20 cellular contexts compared by ENCODE assay signal in the genomic region with DNA sequence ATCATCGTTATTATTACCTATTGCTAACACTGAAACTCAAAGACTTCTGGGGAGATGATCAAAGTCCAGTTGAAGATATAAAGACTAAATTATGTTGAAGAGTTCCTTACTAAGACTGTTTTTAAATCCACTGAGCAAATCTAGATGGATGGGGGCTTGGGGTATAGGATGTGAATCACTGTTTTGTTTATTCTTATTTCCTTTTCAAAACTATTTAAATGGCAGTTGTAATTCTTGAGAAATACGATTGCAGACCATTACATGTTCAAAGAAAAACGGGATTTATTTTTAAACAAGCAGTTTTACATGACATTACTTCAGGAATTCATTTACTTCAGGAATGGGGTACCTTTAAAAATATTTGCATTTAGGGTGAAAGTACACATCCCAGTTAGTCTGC. TPM values are rescaled to one million over a fixed set of nuclear protein-coding genes. Genes with fewer than 3 reads are reported as not detected.
DNase-seq lines count a peak whose midpoint lies in the region; ATAC-seq, FAIRE-seq and TF ChIP-seq lines count a peak whose summit lies in the region.
"Had no signal": no experiment of that assay in that cellular context is flagged by ENCODE, and none has a peak within 500 bp of the region (broad histone marks: within the 10 kb centered on the region; RNA-seq: fewer than 3 reads in every experiment).

No MANE protein-coding gene starts in this region.

- H3K36me3 Mint-ChIP-seq in activated CD8-positive, alpha-beta memory T cell treated with anti-CD3 and anti-CD28 coated beads, Interleukin-2, amount 10 ng/mL, durations not matched to agents 7 days and 5 days, result peaks cover 7% of the 10 kb centered on the region
- H3K36me3 Mint-ChIP-seq in astrocyte (ENCODE audit: low read depth, unreplicated experiment) (no peaks in the 10 kb centered on the region), progenitor cell of endocrine pancreas (ENCODE audit: insufficient read depth) (no peaks in the 10 kb centered on the region)

- H3K27ac Mint-ChIP-seq in activated CD8-positive, alpha-beta memory T cell treated with anti-CD3 and anti-CD28 coated beads, Interleukin-2, amount 10 ng/mL, durations not matched to agents 7 days and 5 days, result peak overlapping the region; percentile 48
- no peak overlapping the region for H3K27ac Mint-ChIP-seq in astrocyte (ENCODE audit: unreplicated experiment)
- H3K27ac Mint-ChIP-seq in progenitor cell of endocrine pancreas, result no peak overlapping the region
- H3K27ac Mint-ChIP-seq: activated naive CD4-positive, alpha-beta T cell treated with anti-CD3 and anti-CD28 coated beads, Interleukin-2, amount 10 ng/mL, durations not matched to agents 7 days and 5 days; IgD-negative memory B cell; naive B cell had no signal

- H3K27me3 ChIP-seq in HUES48 (ENCODE audit: control insufficient read depth, insufficient read depth, low read length), result peaks cover 25% of the 10 kb centered on the region
- peaks cover 4% of the 10 kb centered on the region for H3K27me3 ChIP-seq in astrocyte (ENCODE audit: insufficient read depth, low read length)
- peaks cover 0 to 40% (median 10%) of the 10 kb centered on the region in 3 donors for H3K27me3 ChIP-seq in psoas muscle (ENCODE audit: insufficient read depth in 3 of 3, low read length in 2 of 3)
- H3K27me3 ChIP-seq in GM23248 (replicated peaks; ENCODE audit: insufficient read depth), result peaks cover 43% of the 10 kb centered on the region

- intact Hi-C loops in psoas muscle (cut with DNase I), result no loop called here

- peaks cover 51% of the 10 kb centered on the region for H3K4me1 Mint-ChIP-seq in activated CD8-positive, alpha-beta memory T cell treated with anti-CD3 and anti-CD28 coated beads, Interleukin-2, amount 10 ng/mL, durations not matched to agents 7 days and 5 days
- H3K4me1 Mint-ChIP-seq in astrocyte (ENCODE audit: low read depth, unreplicated experiment), result peaks cover 15% of the 10 kb centered on the region
- H3K4me1 Mint-ChIP-seq in progenitor cell of endocrine pancreas (ENCODE audit: low read depth), result peaks cover 13% of the 10 kb centered on the region

- no peak for DNase-seq in activated CD8-positive, alpha-beta memory T cell treated with anti-CD3 and anti-CD28 coated beads, Interleukin-2, amount 10 ng/mL, durations not matched to agents 7 days and 5 days
- no peak for DNase-seq in activated CD8-positive, alpha-beta memory T cell treated with anti-CD3 and anti-CD28 coated beads, Interleukin-2, amount 50 U/mL, for 4 hours
- DNase-seq in astrocyte (ENCODE audit: low read depth), result no peak
- no peak for DNase-seq in psoas muscle
- DNase-seq in progenitor cell of endocrine pancreas (ENCODE audit: low spot score, unreplicated experiment), result no peak
- no peak for DNase-seq in GM23248
- DNase-seq: activated naive CD4-positive, alpha-beta T cell treated with anti-CD3 and anti-CD28 coated beads, Interleukin-2, amount 10 ng/mL, durations not matched to agents 7 days and 5 days; DMS153; naive B cell; NCI-H1694; NCI-H774; SHP77 treated with DMSO at 0.1 percent for 48 hours; small intestine; upper lobe of right lung had no signal

- H3K36me3 ChIP-seq in HUES48 (ENCODE audit: control insufficient read depth, insufficient read depth, low read length) (no peaks in the 10 kb centered on the region), astrocyte (ENCODE audit: insufficient read depth, low read length) (no peaks in the 10 kb centered on the region), psoas muscle (ENCODE audit: insufficient read depth in 1 of 2, low read depth in 1 of 2) (no peaks in the 10 kb centered on the region), GM23248 (ENCODE audit: low read depth) (no peaks in the 10 kb centered on the region)
- H3K36me3 ChIP-seq: gastroesophageal sphincter, upper lobe of right lung had no signal

- H3K4me3 ChIP-seq in HUES48 (ENCODE audit: low read depth, low read length) (peak overlapping the region; percentile 79), astrocyte (ENCODE audit: insufficient read depth, low read depth, low read length) (peak overlapping the region; percentile 32), psoas muscle (peak overlapping the region; percentile 66), GM23248 (no peak overlapping the region)
- H3K4me3 ChIP-seq: coronary artery, gastroesophageal sphincter, upper lobe of right lung had no signal

- peak overlapping the region; percentile 31 for H3K4me3 Mint-ChIP-seq in activated CD8-positive, alpha-beta memory T cell treated with anti-CD3 and anti-CD28 coated beads, Interleukin-2, amount 10 ng/mL, durations not matched to agents 7 days and 5 days
- H3K4me3 Mint-ChIP-seq in astrocyte (ENCODE audit: unreplicated experiment) (no peak overlapping the region), progenitor cell of endocrine pancreas (ENCODE audit: low read depth) (no peak overlapping the region)
- H3K4me3 Mint-ChIP-seq: activated naive CD4-positive, alpha-beta T cell treated with anti-CD3 and anti-CD28 coated beads, Interleukin-2, amount 10 ng/mL, durations not matched to agents 7 days and 5 days; IgD-negative memory B cell; naive B cell had no signal

- H3F3A ChIP-seq in GM23248 (ENCODE audit: insufficient read depth), result peaks cover 12% of the 10 kb centered on the region; the same call in 1 of the 2 replicates

- H2AFZ ChIP-seq in astrocyte (ENCODE audit: low read depth, low read length) (no peak overlapping the region), GM23248 (no peak overlapping the region)

- peaks cover 15% of the 10 kb centered on the region for H3K27me3 Mint-ChIP-seq in activated CD8-positive, alpha-beta memory T cell treated with anti-CD3 and anti-CD28 coated beads, Interleukin-2, amount 10 ng/mL, durations not matched to agents 7 days and 5 days
- peaks cover 15% of the 10 kb centered on the region for H3K27me3 Mint-ChIP-seq in astrocyte (ENCODE audit: low read depth, unreplicated experiment)
- H3K27me3 Mint-ChIP-seq in progenitor cell of endocrine pancreas, result peaks cover 44% of the 10 kb centered on the region

- TF ChIP-seq CTCF in astrocyte (IDR thresholded peaks at IDR 0.05; ENCODE audit: insufficient read depth, low read depth, low read length), result no peak
- TF ChIP-seq CTCF in psoas muscle (IDR thresholded peaks at IDR 0.05), result no peak
- no peak for TF ChIP-seq CTCF in progenitor cell of endocrine pancreas (IDR thresholded peaks at IDR 0.05; ENCODE audit: unreplicated experiment)

- H3K4me1 ChIP-seq in HUES48 (ENCODE audit: control insufficient read depth, insufficient read depth, low read length), result peaks cover 46% of the 10 kb centered on the region
- peaks cover 30% of the 10 kb centered on the region for H3K4me1 ChIP-seq in astrocyte (ENCODE audit: insufficient read depth, low read length)
- H3K4me1 ChIP-seq in psoas muscle, result no peaks in the 10 kb centered on the region
- peaks cover 10% of the 10 kb centered on the region for H3K4me1 ChIP-seq in GM23248 (ENCODE audit: insufficient read depth)

- CTCF ChIA-PET in activated CD8-positive, alpha-beta memory T cell treated with anti-CD3 and anti-CD28 coated beads, Interleukin-2, amount 10 ng/mL, durations not matched to agents 7 days and 5 days (lab: Charles Lee), result interaction anchor here (0.7 kb wide), 1 partner anchor 214 kb away, joined by 3 read pairs; no protein-coding TSS in a partner anchor

- no peaks in the 10 kb centered on the region for H3K9me2 ChIP-seq in GM23248 (ENCODE audit: insufficient read depth)

- H3K27ac ChIP-seq in HUES48 (ENCODE audit: low read depth, low read length) (peak overlapping the region; percentile 21), astrocyte (ENCODE audit: low read depth, low read length) (peak overlapping the region; percentile 9), psoas muscle (peak overlapping the region; percentile 53), GM23248 (no peak overlapping the region)
- H3K27ac ChIP-seq: coronary artery, upper lobe of right lung had no signal

- H3K4me2 ChIP-seq in astrocyte (ENCODE audit: low read length) (peak overlapping the region; percentile 77), GM23248 (ENCODE audit: unreplicated experiment) (no peak overlapping the region)

- H4K20me1 ChIP-seq in astrocyte (ENCODE audit: insufficient read depth, low read length) (no peaks in the 10 kb centered on the region), GM23248 (ENCODE audit: insufficient read depth) (no peaks in the 10 kb centered on the region)

- no peak for ATAC-seq in activated CD8-positive, alpha-beta memory T cell treated with anti-CD3 and anti-CD28 coated beads, Interleukin-2, amount 10 ng/mL, durations not matched to agents 7 days and 5 days
- ATAC-seq in psoas muscle (no peak), HG03565 (IDR thresholded peaks at IDR 0.05; ENCODE audit: unreplicated experiment) (no peak)
- ATAC-seq: activated CD4-positive, CD25-positive, alpha-beta regulatory T cell treated with anti-CD3 and anti-CD28 coated beads, Interleukin-2, amount 50 U/mL, for 24 hours; gastroesophageal sphincter; upper lobe of right lung had no signal

- H3K9ac ChIP-seq in HUES48 (ENCODE audit: low read depth, low read length), result no peak overlapping the region
- peak overlapping the region; percentile 42 for H3K9ac ChIP-seq in astrocyte (ENCODE audit: low read length)
- no peak overlapping the region for H3K9ac ChIP-seq in GM23248

- no peaks in the 10 kb centered on the region for H3K9me3 ChIP-seq in HUES48 (ENCODE audit: control insufficient read depth, insufficient read depth, low read length)
- no peaks in the 10 kb centered on the region for H3K9me3 ChIP-seq in astrocyte (ENCODE audit: insufficient read depth, low read depth, low read length)
- no peaks in the 10 kb centered on the region for H3K9me3 ChIP-seq in psoas muscle
- no peaks in the 10 kb centered on the region for H3K9me3 ChIP-seq in GM23248 (ENCODE audit: low read depth)
- H3K9me3 ChIP-seq: gastroesophageal sphincter, upper lobe of right lung had no signal

- no peak for FAIRE-seq in astrocyte (lab: Jason Lieb, UNC)

- H3K79me2 ChIP-seq in astrocyte (ENCODE audit: insufficient read depth, low read length) (peaks cover 6% of the 10 kb centered on the region), GM23248 (ENCODE audit: insufficient read depth) (no peaks in the 10 kb centered on the region)

- no peaks in the 10 kb centered on the region for H3K9me3 Mint-ChIP-seq in activated CD8-positive, alpha-beta memory T cell treated with anti-CD3 and anti-CD28 coated beads, Interleukin-2, amount 10 ng/mL, durations not matched to agents 7 days and 5 days (ENCODE audit: low read depth)
- H3K9me3 Mint-ChIP-seq in astrocyte (ENCODE audit: unreplicated experiment) (peaks cover 4% of the 10 kb centered on the region), progenitor cell of endocrine pancreas (ENCODE audit: low read depth) (no peaks in the 10 kb centered on the region)
- H3K9me3 Mint-ChIP-seq: activated naive CD4-positive, alpha-beta T cell treated with anti-CD3 and anti-CD28 coated beads, Interleukin-2, amount 10 ng/mL, durations not matched to agents 7 days and 5 days had no signal

- WGBS in psoas muscle, 3 donors, result 29 to 45% (median 42%) methylated on average over 3 of the region's 3 CpGs
- WGBS in GM23248 (ENCODE audit: low coverage in 1 of 2, low lambda C conversion rate in 2 of 2, missing lambda C conversion rate in 2 of 2), 2 experiments, result 43 to 54% methylated on average over 3 of the region's 3 CpGs

- in situ Hi-C loops in GM23248 (cut with MboI), result no loop called here

RNA-seq across cellular contexts. Expression of a gene that starts 4.3 kb away (rescaled TPM):
- 10 to 100 TPM in 1 of 2 experiments, 1 to 10 TPM in 1; 4.8 to 12.3 TPM for total RNA-seq in activated CD8-positive, alpha-beta memory T cell treated with anti-CD3 and anti-CD28 coated beads, Interleukin-2, amount 10 ng/mL, durations not matched to agents 7 days and 5 days
- total RNA-seq in astrocyte (8.0 and 8.5 TPM in 2 replicates), psoas muscle (1 to 10 TPM; 2.8 to 6.2 (median 5.3) TPM), progenitor cell of endocrine pancreas (0.62 and 0.69 TPM in 2 replicates)
- polyA plus RNA-seq in psoas muscle (1 to 10 TPM; 2.0 to 3.2 (median 2.2) TPM), GM23248 (2016; fragmentation: Nextera tagmentation; extraction: Ambion mirVana) (0.04 and 0.06 TPM in 2 replicates)
- not detected in 2 replicates for total RNA-seq in GM23248 (2014; rRNA removed; shearing (Covaris generic))
